14 cellular contexts compared by ENCODE assay signal in the genomic region with DNA sequence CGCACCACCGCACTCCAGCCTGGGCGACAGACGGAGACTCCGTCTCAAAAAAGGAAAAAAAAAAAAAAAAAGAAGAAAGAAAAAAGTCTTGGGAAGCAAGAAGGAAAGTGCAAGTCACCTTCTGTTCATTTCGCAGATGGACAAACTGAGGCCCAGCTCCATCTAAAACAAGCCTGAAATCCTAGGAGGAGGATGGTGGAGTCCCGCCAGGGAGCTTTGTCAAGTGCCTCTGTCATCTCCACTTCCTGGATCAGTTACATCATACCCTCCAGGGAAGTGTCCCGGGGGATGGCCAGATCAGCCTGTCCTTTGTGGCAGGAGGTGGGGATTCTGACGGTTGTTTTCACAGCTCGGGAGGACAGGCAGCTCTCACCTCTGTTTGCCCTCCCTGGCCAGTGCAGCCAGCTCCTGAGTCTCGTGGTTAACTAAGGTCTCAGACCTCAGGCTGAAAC. TPM values are rescaled to one million over a fixed set of nuclear protein-coding genes. Genes with fewer than 3 reads are reported as not detected.
DNase-seq lines count a peak whose midpoint lies in the region; ATAC-seq, FAIRE-seq and TF ChIP-seq lines count a peak whose summit lies in the region.
"Had no signal": no experiment of that assay in that cellular context is flagged by ENCODE, and none has a peak within 500 bp of the region (broad histone marks: within the 10 kb centered on the region; RNA-seq: fewer than 3 reads in every experiment).

No MANE protein-coding gene starts in this region.

- TF ChIP-seq POLR2A in K562 (conservative IDR thresholded peaks at IDR 0.05) = no peak

- no peak overlapping the region for H3K27ac Mint-ChIP-seq in HFFc6
- H3K27ac Mint-ChIP-seq in activated T-helper 1 cell treated with anti-CD3 and anti-CD28 coated beads, Interleukin-12 subunit alpha, Interleukin-12 subunit beta, Interleukin-2, Interleukin-4 antibody, amounts not matched to agents 30 ng/mL and 10 ng/mL and 1 ng/mL, durations not matched to agents 14 hours and 24 hours and 36 hours = no peak overlapping the region
- H3K27ac Mint-ChIP-seq: activated naive CD8-positive, alpha-beta T cell treated with anti-CD3 and anti-CD28 coated beads, Interleukin-2, amount 10 ng/mL, durations not matched to agents 7 days and 5 days; stimulated activated naive CD8-positive, alpha-beta T cell treated with anti-CD3 and anti-CD28 coated beads, Interleukin-15, amount 100 ng/mL, for 72 hours had no signal

- H3K4me1 Mint-ChIP-seq in HFFc6 (ENCODE audit: low read depth) = peaks cover 6% of the 10 kb centered on the region
- no peaks in the 10 kb centered on the region for H3K4me1 Mint-ChIP-seq in activated T-helper 1 cell treated with anti-CD3 and anti-CD28 coated beads, Interleukin-12 subunit alpha, Interleukin-12 subunit beta, Interleukin-2, Interleukin-4 antibody, amounts not matched to agents 30 ng/mL and 10 ng/mL and 1 ng/mL, durations not matched to agents 14 hours and 24 hours and 36 hours (ENCODE audit: low read depth)
- H3K4me1 Mint-ChIP-seq: activated naive CD8-positive, alpha-beta T cell treated with anti-CD3 and anti-CD28 coated beads, Interleukin-2, amount 10 ng/mL, durations not matched to agents 7 days and 5 days; stimulated activated naive CD8-positive, alpha-beta T cell treated with anti-CD3 and anti-CD28 coated beads, Interleukin-15, amount 100 ng/mL, for 72 hours had no signal

- intact Hi-C loops in K562 (cut with micrococcal nuclease) = no loop called here
- intact Hi-C loops in activated T-helper 1 cell treated with anti-CD3 and anti-CD28 coated beads, Interleukin-12 subunit alpha, Interleukin-12 subunit beta, Interleukin-2, Interleukin-4 antibody, amounts not matched to agents 30 ng/mL and 10 ng/mL and 1 ng/mL, durations not matched to agents 14 hours and 24 hours and 36 hours (cut with micrococcal nuclease) = no loop called here

- BruUV-seq in K562 (replicated peaks; lab: Mats Ljungman, UMichigan) = no TSS peak

- H3K9me3 Mint-ChIP-seq in HFFc6 = no peaks in the 10 kb centered on the region
- H3K9me3 Mint-ChIP-seq in activated T-helper 1 cell treated with anti-CD3 and anti-CD28 coated beads, Interleukin-12 subunit alpha, Interleukin-12 subunit beta, Interleukin-2, Interleukin-4 antibody, amounts not matched to agents 30 ng/mL and 10 ng/mL and 1 ng/mL, durations not matched to agents 14 hours and 24 hours and 36 hours = no peaks in the 10 kb centered on the region
- H3K9me3 Mint-ChIP-seq: activated naive CD8-positive, alpha-beta T cell treated with anti-CD3 and anti-CD28 coated beads, Interleukin-2, amount 10 ng/mL, durations not matched to agents 7 days and 5 days; stimulated activated naive CD8-positive, alpha-beta T cell treated with anti-CD3 and anti-CD28 coated beads, Interleukin-15, amount 100 ng/mL, for 72 hours had no signal

- TF ChIP-seq CTCF in K562 (IDR thresholded peaks at IDR 0.05 in 2 of 3, conservative IDR thresholded peaks at IDR 0.05 in 1 of 3; ENCODE audit: insufficient read depth in 2 of 3, low read depth in 1 of 3, low read length in 3 of 3) (no peak), liver (IDR thresholded peaks at IDR 0.05; ENCODE audit: low read depth, low read length, missing input control) (no peak), HFFc6 (IDR thresholded peaks at IDR 0.05) (no peak)

- in situ Hi-C loops in K562 (cut with MboI) = loop anchor here (25.0 kb wide), 1 partner anchor 226 kb away; the partner anchor contains the start of genes DDX54 and RITA1

- DNase-seq in COLO829 (ENCODE audit: low spot score) (peak; percentile 48), HK-2 (ENCODE audit: unreplicated experiment) (peak; percentile 62), K562 (ENCODE audit: extremely low read depth in 1 of 4, low spot score in 3 of 4) (peak in 3 of 4 experiments; percentile 28 to 44 (median 35)), HFFc6 (no peak), NCI-H1048 (lab: John Stamatoyannopoulos, UW) (no peak)
- DNase-seq in activated T-helper 1 cell treated with anti-CD3 and anti-CD28 coated beads, Interleukin-12 subunit alpha, Interleukin-12 subunit beta, Interleukin-2, Interleukin-4 antibody, amounts not matched to agents 30 ng/mL and 10 ng/mL and 1 ng/mL, durations not matched to agents 14 hours and 24 hours and 36 hours (ENCODE audit: low spot score) = no peak
- DNase-seq: activated naive CD8-positive, alpha-beta T cell treated with anti-CD3 and anti-CD28 coated beads, Interleukin-2, amount 10 ng/mL, durations not matched to agents 7 days and 5 days; stimulated activated CD4-positive, alpha-beta T cell treated with anti-CD3 and anti-CD28 coated beads, Interleukin-4, amount 100 ng/mL, for 4 hours; stimulated activated naive CD8-positive, alpha-beta T cell treated with anti-CD3 and anti-CD28 coated beads, Interleukin-15, amount 100 ng/mL, for 72 hours had no signal

- peak overlapping the region; percentile 69 for H2AFZ ChIP-seq in K562 (ENCODE audit: low read depth, low read length)
- H2AFZ ChIP-seq: parathyroid adenoma had no signal

- CTCF ChIA-PET in K562 (lab: Yijun Ruan, JAX; ENCODE audit: low intra/inter-chr PET ratio) = no interaction called here

- peaks cover 25% of the 10 kb centered on the region for H3K27me3 Mint-ChIP-seq in HFFc6 (ENCODE audit: insufficient read depth)
- peaks cover 15% of the 10 kb centered on the region for H3K27me3 Mint-ChIP-seq in activated T-helper 1 cell treated with anti-CD3 and anti-CD28 coated beads, Interleukin-12 subunit alpha, Interleukin-12 subunit beta, Interleukin-2, Interleukin-4 antibody, amounts not matched to agents 30 ng/mL and 10 ng/mL and 1 ng/mL, durations not matched to agents 14 hours and 24 hours and 36 hours (ENCODE audit: insufficient read depth)

- no peak overlapping the region; the same call in 1 of the 2 replicates for H3K4me2 ChIP-seq in K562 (ENCODE audit: insufficient read depth, low read length)

- H3K36me3 ChIP-seq in K562 (ENCODE audit: control insufficient read depth, insufficient read depth, low read length) = no peaks in the 10 kb centered on the region
- no peaks in the 10 kb centered on the region for H3K36me3 ChIP-seq in liver (ENCODE audit: control insufficient read depth in 4 of 4, insufficient read depth in 3 of 4, low read depth in 1 of 4, low read length in 3 of 4)
- H3K36me3 ChIP-seq: gastroesophageal sphincter had no signal

- POLR2A ChIA-PET in K562 (lab: Yijun Ruan, JAX) = interaction anchor here (0.7 to 1.4 kb wide), 2 partner anchors 9 to 12 kb away, joined by 4 to 5 read pairs; no protein-coding TSS in a partner anchor

- no peak overlapping the region for H3K27ac ChIP-seq in K562 (ENCODE audit: extremely low read depth, low read depth, low read length)
- peak overlapping the region; percentile 52 for H3K27ac ChIP-seq in liver (ENCODE audit: low read depth in 1 of 2, low read length in 2 of 2)
- H3K27ac ChIP-seq: gastroesophageal sphincter, parathyroid adenoma had no signal

- H3K79me2 ChIP-seq in K562 (ENCODE audit: control insufficient read depth, insufficient read depth, low read length) = no peaks in the 10 kb centered on the region
- H3K79me2 ChIP-seq: parathyroid adenoma had no signal

- WGBS in K562 (ENCODE audit: insufficient coverage, low coverage, missing lambda C conversion rate) = 10% methylated on average over 5 of the region's 11 CpGs
- 54% methylated on average over 11 of the region's 11 CpGs for WGBS in liver

- H3K9ac ChIP-seq in K562 (ENCODE audit: insufficient read depth in 1 of 2, low read depth in 2 of 2, low read length in 2 of 2) (no peak overlapping the region), liver (ENCODE audit: low read depth in 1 of 2, low read length in 2 of 2) (peak overlapping the region in 1 of 2 donors; percentile 41)
- H3K9ac ChIP-seq: parathyroid adenoma had no signal

- peaks cover 11 to 16% of the 10 kb centered on the region in 2 experiments for H3K4me1 ChIP-seq in K562 (replicated peaks in 1 of 2; ENCODE audit: control insufficient read depth in 2 of 2, insufficient read depth in 2 of 2, low read length in 2 of 2)
- H3K4me1 ChIP-seq in liver (ENCODE audit: control insufficient read depth in 4 of 4, insufficient read depth in 4 of 4, low read length in 3 of 4) = peaks cover 1 to 54% (median 36%) of the 10 kb centered on the region in 4 donors
- H3K4me1 ChIP-seq: parathyroid adenoma had no signal

- no peaks in the 10 kb centered on the region for H3K36me3 Mint-ChIP-seq in HFFc6 (ENCODE audit: low read depth)
- H3K36me3 Mint-ChIP-seq in activated T-helper 1 cell treated with anti-CD3 and anti-CD28 coated beads, Interleukin-12 subunit alpha, Interleukin-12 subunit beta, Interleukin-2, Interleukin-4 antibody, amounts not matched to agents 30 ng/mL and 10 ng/mL and 1 ng/mL, durations not matched to agents 14 hours and 24 hours and 36 hours (ENCODE audit: low read depth) = no peaks in the 10 kb centered on the region
- H3K36me3 Mint-ChIP-seq: activated naive CD8-positive, alpha-beta T cell treated with anti-CD3 and anti-CD28 coated beads, Interleukin-2, amount 10 ng/mL, durations not matched to agents 7 days and 5 days had no signal

- no peaks in the 10 kb centered on the region for H3K27me3 ChIP-seq in K562 (ENCODE audit: control insufficient read depth in 2 of 2, insufficient read depth in 2 of 2, low read length in 2 of 2)
- no peaks in the 10 kb centered on the region for H3K27me3 ChIP-seq in liver (ENCODE audit: control insufficient read depth in 4 of 4, insufficient read depth in 4 of 4, low read length in 3 of 4)

- H3K4me3 Mint-ChIP-seq in HFFc6 = no peak overlapping the region
- no peak overlapping the region for H3K4me3 Mint-ChIP-seq in activated T-helper 1 cell treated with anti-CD3 and anti-CD28 coated beads, Interleukin-12 subunit alpha, Interleukin-12 subunit beta, Interleukin-2, Interleukin-4 antibody, amounts not matched to agents 30 ng/mL and 10 ng/mL and 1 ng/mL, durations not matched to agents 14 hours and 24 hours and 36 hours
- H3K4me3 Mint-ChIP-seq: activated naive CD8-positive, alpha-beta T cell treated with anti-CD3 and anti-CD28 coated beads, Interleukin-2, amount 10 ng/mL, durations not matched to agents 7 days and 5 days; stimulated activated naive CD8-positive, alpha-beta T cell treated with anti-CD3 and anti-CD28 coated beads, Interleukin-15, amount 100 ng/mL, for 72 hours had no signal

- ATAC-seq in K562 = peak; percentile 42
- ATAC-seq: gastroesophageal sphincter; stimulated activated naive CD8-positive, alpha-beta T cell treated with anti-CD3 and anti-CD28 coated beads, Interleukin-15, amount 100 ng/mL, for 72 hours had no signal

- H3K9me3 ChIP-seq in K562 (replicated peaks; ENCODE audit: control insufficient read depth, insufficient read depth, low read depth, low read length) (no peaks in the 10 kb centered on the region), liver (ENCODE audit: control insufficient read depth in 4 of 4, low read length in 3 of 4) (no peaks in the 10 kb centered on the region)
- H3K9me3 ChIP-seq: gastroesophageal sphincter had no signal

- peak; percentile 48 for FAIRE-seq in K562 (lab: Jason Lieb, UNC)

- TF ChIP-seq RAD21 in K562 (CRISPR knock-in tag; conservative IDR thresholded peaks at IDR 0.05 in 1 of 2, IDR thresholded peaks at IDR 0.05 in 1 of 2) = no peak
- peak; percentile 35 to 47 for TF ChIP-seq RAD21 in liver (IDR thresholded peaks at IDR 0.05)

- H3K9me1 ChIP-seq in K562 (ENCODE audit: control insufficient read depth, insufficient read depth, low read length) = no peaks in the 10 kb centered on the region

- H3K4me3 ChIP-seq in K562 = no peak overlapping the region
- H3K4me3 ChIP-seq in liver (ENCODE audit: low read depth in 1 of 3, low read length in 3 of 3) = no peak overlapping the region
- H3K4me3 ChIP-seq: gastroesophageal sphincter had no signal

- H4K20me1 ChIP-seq in K562 (replicated peaks; ENCODE audit: control insufficient read depth, insufficient read depth, low read length) = no peaks in the 10 kb centered on the region

- TF ChIP-seq EP300 in K562 (IDR thresholded peaks at IDR 0.05; ENCODE audit: low read length) = no peak

RNA-seq across cellular contexts. Expression of gene SDSL, which starts 8.7 kb away (rescaled TPM):
- total RNA-seq in K562 (2011; cell fraction: chromatin; rRNA removed; ENCODE audit: low replicate concordance) = 3.2 and 9.7 TPM in 2 replicates
- total RNA-seq in K562 (2011; cell fraction: nucleolus; rRNA removed) = 6.1 and 7.5 TPM in 2 replicates
- 7.0 and 15.4 TPM in 2 replicates for total RNA-seq in K562 (2011; cell fraction: nucleoplasm; rRNA removed)
- total RNA-seq in K562 (2014; rRNA removed) = 7.4 and 9.1 TPM in 2 replicates
- total RNA-seq in K562 (2014; rRNA removed; fragmentation: Illumina TruSeq; extraction: Trizol) = 1.1 and 1.7 TPM in 2 replicates
- total RNA-seq in K562 (2015; rRNA removed; fragmentation: Illumina TruSeq; extraction: Trizol) = 6.3 and 7.8 TPM in 2 replicates
- total RNA-seq in K562 (2021) = 8.4 and 9.1 TPM in 2 replicates
- polyA plus RNA-seq in K562 (2011; rRNA removed) = 9.8 and 10.9 TPM in 2 replicates
- polyA plus RNA-seq in K562 (2011; cell fraction: cytosol; rRNA removed) = 13.4 and 29.5 TPM in 2 replicates
- 5.6 and 8.8 TPM in 2 replicates for polyA plus RNA-seq in K562 (2011; cell fraction: nucleus; rRNA removed)
- 15.2 and 23.6 TPM in 2 replicates for polyA plus RNA-seq in K562 (2012)
- polyA plus RNA-seq in K562 (2014; fragmentation: Illumina TruSeq; extraction: Trizol) = 3.0 and 7.1 TPM in 2 replicates
- 1 to 10 TPM in 1 of 2 experiments, under 1 TPM in 1; 0.31 to 2.0 TPM for polyA plus RNA-seq in K562 (2014; fragmentation: Nextera tagmentation; extraction: Ambion mirVana)
- 11.0 and 13.4 TPM in 2 replicates for polyA plus RNA-seq in K562 (2014; rRNA removed)
- polyA minus RNA-seq in K562 (2011; rRNA and poly(A)+ RNA removed) = 2.8 and 3.7 TPM in 2 replicates
- 5.2 and 5.9 TPM in 2 replicates for polyA minus RNA-seq in K562 (2011; cell fraction: cytosol; rRNA and poly(A)+ RNA removed)
- polyA minus RNA-seq in K562 (2011; cell fraction: nucleus; rRNA and poly(A)+ RNA removed) = 5.4 and 6.6 TPM in 2 replicates
- 10 to 100 TPM; 22.4 to 25.9 TPM for total RNA-seq in liver
- polyA plus RNA-seq in liver = 10 to 100 TPM; 41.4 to 93.1 TPM
- 10 to 100 TPM in 4 of 6 experiments, 1 to 10 TPM in 2; 8.5 to 11.6 (median 10.4) TPM for total RNA-seq in HFFc6 (2021; fragmentation: NEBNext Ultra II Directional; extraction: Animal tissue kit (Norgen Biotek cat#: 25700))
- 0.52 and 0.54 TPM in 2 replicates for total RNA-seq in activated T-helper 1 cell treated with anti-CD3 and anti-CD28 coated beads, Interleukin-12 subunit alpha, Interleukin-12 subunit beta, Interleukin-2, Interleukin-4 antibody, amounts not matched to agents 30 ng/mL and 10 ng/mL and 1 ng/mL, durations not matched to agents 14 hours and 24 hours and 36 hours

RNA-seq across cellular contexts. Expression of gene SDS, which starts 9.8 kb away (rescaled TPM):
- total RNA-seq in K562 (2011; cell fraction: chromatin; rRNA removed; ENCODE audit: low replicate concordance) = not detected in 2 replicates
- not detected in 2 replicates for total RNA-seq in K562 (2011; cell fraction: nucleolus; rRNA removed)
- total RNA-seq in K562 (2011; cell fraction: nucleoplasm; rRNA removed) = not detected in 2 replicates
- total RNA-seq in K562 (2014; rRNA removed) (0.24 TPM in 1 of 2 replicates, not detected in the other), K562 (2014; rRNA removed; fragmentation: Illumina TruSeq; extraction: Trizol) (0.07 TPM in 1 of 2 replicates, not detected in the other), K562 (2015; rRNA removed; fragmentation: Illumina TruSeq; extraction: Trizol) (0.60 and 1.1 TPM in 2 replicates), K562 (2021) (0.18 and 0.22 TPM in 2 replicates), liver (10 to 100 TPM in 1 of 2 donors, under 1 TPM in 1; 0.65 to 70.4 TPM)
- polyA plus RNA-seq in K562 (2011; rRNA removed) (0.07 TPM in 1 of 2 replicates, not detected in the other), K562 (2014; fragmentation: Illumina TruSeq; extraction: Trizol) (0.09 and 0.10 TPM in 2 replicates), K562 (2014; fragmentation: Nextera tagmentation; extraction: Ambion mirVana) (under 1 TPM; 0.07 to 0.23 TPM), K562 (2014; rRNA removed) (0.15 and 0.30 TPM in 2 replicates), liver (100 to 1,000 TPM in 1 of 2 donors, 10 to 100 TPM in 1; 85.3 to 433 TPM)
- polyA plus RNA-seq in K562 (2011; cell fraction: cytosol; rRNA removed) = 0.10 TPM in 1 of 2 replicates, not detected in the other
- polyA plus RNA-seq in K562 (2011; cell fraction: nucleus; rRNA removed) = 0.48 TPM in 1 of 2 replicates, not detected in the other
- 0.22 and 0.34 TPM in 2 replicates for polyA plus RNA-seq in K562 (2012)
- not detected in 2 replicates for polyA minus RNA-seq in K562 (2011; rRNA and poly(A)+ RNA removed)
- not detected in 2 replicates for polyA minus RNA-seq in K562 (2011; cell fraction: cytosol; rRNA and poly(A)+ RNA removed)
- not detected in 2 replicates for polyA minus RNA-seq in K562 (2011; cell fraction: nucleus; rRNA and poly(A)+ RNA removed)
- not detected for total RNA-seq in HFFc6 (2021; fragmentation: NEBNext Ultra II Directional; extraction: Animal tissue kit (Norgen Biotek cat#: 25700))
- not detected in 2 replicates for total RNA-seq in activated T-helper 1 cell treated with anti-CD3 and anti-CD28 coated beads, Interleukin-12 subunit alpha, Interleukin-12 subunit beta, Interleukin-2, Interleukin-4 antibody, amounts not matched to agents 30 ng/mL and 10 ng/mL and 1 ng/mL, durations not matched to agents 14 hours and 24 hours and 36 hours
- total RNA-seq: dermis microvascular lymphatic vessel endothelial cell; T-helper 2 cell treated with Interferon-gamma antibody and Interleukin-4, amounts not matched to agents 100 ng/mL and 5 ng/mL, for 36 hours had no signal

RNA-seq across cellular contexts. Expression of gene PLBD2, which starts 55.1 kb away (rescaled TPM):
- 26.2 and 43.8 TPM in 2 replicates for total RNA-seq in K562 (2011; cell fraction: chromatin; rRNA removed; ENCODE audit: low replicate concordance)
- total RNA-seq in K562 (2011; cell fraction: nucleolus; rRNA removed) = 42.6 and 46.5 TPM in 2 replicates
- total RNA-seq in K562 (2011; cell fraction: nucleoplasm; rRNA removed) = 41.1 and 61.7 TPM in 2 replicates
- total RNA-seq in K562 (2014; rRNA removed) = 7.2 and 9.1 TPM in 2 replicates
- 1.3 and 2.4 TPM in 2 replicates for total RNA-seq in K562 (2014; rRNA removed; fragmentation: Illumina TruSeq; extraction: Trizol)
- total RNA-seq in K562 (2015; rRNA removed; fragmentation: Illumina TruSeq; extraction: Trizol) = 4.1 and 4.4 TPM in 2 replicates
- 33.1 and 37.4 TPM in 2 replicates for total RNA-seq in K562 (2021)
- polyA plus RNA-seq in K562 (2011; rRNA removed) = 5.5 and 7.8 TPM in 2 replicates
- polyA plus RNA-seq in K562 (2011; cell fraction: cytosol; rRNA removed) = 11.4 and 15.3 TPM in 2 replicates
- polyA plus RNA-seq in K562 (2011; cell fraction: nucleus; rRNA removed) = 8.5 and 11.2 TPM in 2 replicates
- 18.7 and 28.0 TPM in 2 replicates for polyA plus RNA-seq in K562 (2012)
- polyA plus RNA-seq in K562 (2014; fragmentation: Illumina TruSeq; extraction: Trizol) = 31.3 and 33.7 TPM in 2 replicates
- 1 to 10 TPM; 5.0 to 6.0 TPM for polyA plus RNA-seq in K562 (2014; fragmentation: Nextera tagmentation; extraction: Ambion mirVana)
- 16.4 and 17.6 TPM in 2 replicates for polyA plus RNA-seq in K562 (2014; rRNA removed)
- 7.4 and 11.0 TPM in 2 replicates for polyA minus RNA-seq in K562 (2011; rRNA and poly(A)+ RNA removed)
- polyA minus RNA-seq in K562 (2011; cell fraction: cytosol; rRNA and poly(A)+ RNA removed) = 21.5 and 26.5 TPM in 2 replicates
- 6.9 and 7.3 TPM in 2 replicates for polyA minus RNA-seq in K562 (2011; cell fraction: nucleus; rRNA and poly(A)+ RNA removed)
- 10 to 100 TPM; 21.5 to 31.2 TPM for total RNA-seq in liver
- 10 to 100 TPM; 12.1 to 17.7 TPM for polyA plus RNA-seq in liver
- 10 to 100 TPM; 49.8 to 64.3 (median 54.6) TPM for total RNA-seq in HFFc6 (2021; fragmentation: NEBNext Ultra II Directional; extraction: Animal tissue kit (Norgen Biotek cat#: 25700))
- total RNA-seq in activated T-helper 1 cell treated with anti-CD3 and anti-CD28 coated beads, Interleukin-12 subunit alpha, Interleukin-12 subunit beta, Interleukin-2, Interleukin-4 antibody, amounts not matched to agents 30 ng/mL and 10 ng/mL and 1 ng/mL, durations not matched to agents 14 hours and 24 hours and 36 hours = 15.3 and 16.3 TPM in 2 replicates

RNA-seq across cellular contexts. Expression of gene LHX5, which starts 58.2 kb away (rescaled TPM):
- total RNA-seq in K562 (2011; cell fraction: chromatin; rRNA removed; ENCODE audit: low replicate concordance) = 0.25 TPM in 1 of 2 replicates, not detected in the other
- 0.13 and 0.17 TPM in 2 replicates for total RNA-seq in K562 (2011; cell fraction: nucleolus; rRNA removed)
- not detected in 2 replicates for total RNA-seq in K562 (2011; cell fraction: nucleoplasm; rRNA removed)
- total RNA-seq in K562 (2014; rRNA removed) = 0.05 TPM in 1 of 2 replicates, not detected in the other
- not detected in 2 replicates for total RNA-seq in K562 (2014; rRNA removed; fragmentation: Illumina TruSeq; extraction: Trizol)
- total RNA-seq in K562 (2015; rRNA removed; fragmentation: Illumina TruSeq; extraction: Trizol) = not detected in 2 replicates
- total RNA-seq in K562 (2021) = 0.04 and 0.16 TPM in 2 replicates
- polyA plus RNA-seq in K562 (2011; rRNA removed) = 0.09 and 0.17 TPM in 2 replicates
- polyA plus RNA-seq in K562 (2011; cell fraction: cytosol; rRNA removed) = 0.24 and 0.64 TPM in 2 replicates
- polyA plus RNA-seq in K562 (2011; cell fraction: nucleus; rRNA removed) = 0.25 and 0.34 TPM in 2 replicates
- polyA plus RNA-seq in K562 (2012) = 0.03 and 0.08 TPM in 2 replicates
- not detected in 2 replicates for polyA plus RNA-seq in K562 (2014; fragmentation: Illumina TruSeq; extraction: Trizol)
- polyA plus RNA-seq in K562 (2014; fragmentation: Nextera tagmentation; extraction: Ambion mirVana) = not detected
- polyA plus RNA-seq in K562 (2014; rRNA removed) = 0.08 TPM in 1 of 2 replicates, not detected in the other
- polyA minus RNA-seq in K562 (2011; rRNA and poly(A)+ RNA removed) = not detected in 2 replicates
- not detected in 2 replicates for polyA minus RNA-seq in K562 (2011; cell fraction: cytosol; rRNA and poly(A)+ RNA removed)
- 0.13 TPM in 1 of 2 replicates, not detected in the other for polyA minus RNA-seq in K562 (2011; cell fraction: nucleus; rRNA and poly(A)+ RNA removed)
- total RNA-seq in liver = not detected
- not detected for polyA plus RNA-seq in liver
- total RNA-seq in HFFc6 (2021; fragmentation: NEBNext Ultra II Directional; extraction: Animal tissue kit (Norgen Biotek cat#: 25700)) = not detected
- not detected in 2 replicates for total RNA-seq in activated T-helper 1 cell treated with anti-CD3 and anti-CD28 coated beads, Interleukin-12 subunit alpha, Interleukin-12 subunit beta, Interleukin-2, Interleukin-4 antibody, amounts not matched to agents 30 ng/mL and 10 ng/mL and 1 ng/mL, durations not matched to agents 14 hours and 24 hours and 36 hours
- total RNA-seq: activated naive CD8-positive, alpha-beta T cell treated with anti-CD3 and anti-CD28 coated beads, Interleukin-2, amount 10 ng/mL, durations not matched to agents 7 days and 5 days; dermis microvascular lymphatic vessel endothelial cell; gastroesophageal sphincter; T-helper 2 cell treated with Interferon-gamma antibody and Interleukin-4, amounts not matched to agents 100 ng/mL and 5 ng/mL, for 36 hours had no signal

Comparison
In these comparisons a context has a peak if more than half of its experiments do, and no peak if none do; other contexts are left out.
1. DNase-seq: peak in COLO829 (single experiment), HK-2 (single experiment) and K562 (3 of 4); none in HFFc6 (single experiment), activated T-helper 1 cell treated with anti-CD3 and anti-CD28 coated beads, Interleukin-12 subunit alpha, Interleukin-12 subunit beta, Interleukin-2, Interleukin-4 antibody, amounts not matched to agents 30 ng/mL and 10 ng/mL and 1 ng/mL, durations not matched to agents 14 hours and 24 hours and 36 hours (single experiment) and NCI-H1048 (single experiment).